ENCODE assay signal across 12 cellular contexts in genomic region chr10:120833222-120833928, GRCh38.
"Had no signal": no experiment of that assay in that cellular context is flagged by ENCODE, and none has a peak within 500 bp of the region (broad histone marks: within the 10 kb centered on the region; RNA-seq: fewer than 3 reads in every experiment).

No MANE protein-coding gene starts in this region.

- H3K4me1 ChIP-seq: lower lobe of right lung, suprapubic skin had no signal

- H3K9me3 ChIP-seq: lower lobe of right lung, suprapubic skin had no signal

- H3K4me3 ChIP-seq: lower lobe of right lung, suprapubic skin had no signal

- DNase-seq: activated naive CD4-positive, alpha-beta T cell; anterior cingulate cortex; cerebellar nuclear complex; dermis blood vessel endothelial cell; kidney glomerular epithelial cell; lower lobe of right lung; naive B cell; stimulated activated CD4-positive, alpha-beta T cell treated with anti-CD3 and anti-CD28 coated beads, Interleukin-15, amount 100 ng/mL, for 24 hours; stimulated activated CD4-positive, alpha-beta T cell treated with anti-CD3 and anti-CD28 coated beads, Interleukin-4, amount 100 ng/mL, for 1 hour; stimulated activated naive CD4-positive, alpha-beta T cell treated with Interleukin-2 at 50 U/mL for 16 hours; T-helper 9 cell had no signal

- H3K27ac ChIP-seq: lower lobe of right lung, suprapubic skin had no signal

- H3K36me3 ChIP-seq: lower lobe of right lung, suprapubic skin had no signal
